In the genomic region with DNA sequence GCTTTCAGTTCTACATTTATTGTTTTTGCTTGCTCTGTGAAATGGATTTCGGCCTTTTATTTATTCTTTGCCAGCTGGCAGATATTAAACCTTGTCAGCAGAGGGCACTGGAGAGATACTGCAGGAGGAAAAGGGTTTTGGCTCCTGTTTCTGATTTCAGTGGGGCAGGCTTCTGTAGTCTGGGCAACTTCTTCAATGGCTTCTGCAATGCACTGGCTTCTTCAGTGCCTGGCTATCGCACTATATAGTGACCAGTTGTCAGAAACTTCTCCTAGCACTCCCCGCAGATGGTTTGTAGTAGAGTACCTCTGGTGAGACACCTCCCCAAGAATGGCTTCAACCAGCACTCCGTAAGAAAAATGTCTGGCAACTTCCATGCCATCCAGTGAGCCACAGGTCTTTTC, we compare ENCODE assay signal across 8 cellular contexts. TPM values are rescaled to one million over a fixed set of nuclear protein-coding genes. Genes with fewer than 3 reads are reported as not detected.
A peak's percentile ranks its signal among the peaks of the same experiment; 100 is the strongest.
DNase-seq lines count a peak whose midpoint lies in the region; ATAC-seq, FAIRE-seq and TF ChIP-seq lines count a peak whose summit lies in the region.

No MANE protein-coding gene starts in this region.

- FAIRE-seq in A549 (lab: Jason Lieb, UNC) = no peak

- H3K36me3 Mint-ChIP-seq in T-helper 1 cell treated with Interleukin-12 subunit alpha and Interleukin-12 subunit beta and Interleukin-4 antibody, amounts not matched to agents 30 μg/mL and 1 μg/mL, for 36 hours (ENCODE audit: low read depth) = peaks cover 20% of the 10 kb centered on the region

- H3K27ac Mint-ChIP-seq in T-helper 1 cell treated with Interleukin-12 subunit alpha and Interleukin-12 subunit beta and Interleukin-4 antibody, amounts not matched to agents 30 μg/mL and 1 μg/mL, for 36 hours = peak overlapping the region; percentile 67

- TF ChIP-seq EP300 in A549 (IDR thresholded peaks at IDR 0.05) = no peak

- H3K36me3 ChIP-seq in liver (ENCODE audit: control insufficient read depth in 4 of 4, insufficient read depth in 3 of 4, low read depth in 1 of 4, low read length in 3 of 4) (peaks cover 0 to 10% (median 8%) of the 10 kb centered on the region in 4 donors), thyroid gland (peaks cover 6 to 10% of the 10 kb centered on the region in 2 donors)

- TF ChIP-seq POLR2A in A549 (IDR thresholded peaks at IDR 0.05; ENCODE audit: low read length) = no peak
- TF ChIP-seq POLR2A in thyroid gland (IDR thresholded peaks at IDR 0.05) = no peak

- no peaks in the 10 kb centered on the region for H3K9me3 Mint-ChIP-seq in T-helper 1 cell treated with Interleukin-12 subunit alpha and Interleukin-12 subunit beta and Interleukin-4 antibody, amounts not matched to agents 30 μg/mL and 1 μg/mL, for 36 hours

- POLR2A ChIA-PET in A549 (lab: Yijun Ruan, JAX) = no interaction called here

- TF ChIP-seq RAD21 in A549 (conservative IDR thresholded peaks at IDR 0.05 in 1 of 2, IDR thresholded peaks at IDR 0.05 in 1 of 2) = peak; percentile 86 to 90
- peak; percentile 93 for TF ChIP-seq RAD21 in liver (IDR thresholded peaks at IDR 0.05)

- peak overlapping the region in 1 of 2 donors; percentile 36 for H3K9ac ChIP-seq in liver (ENCODE audit: low read depth in 1 of 2, low read length in 2 of 2)

- no peak overlapping the region for H3K4me3 Mint-ChIP-seq in T-helper 1 cell treated with Interleukin-12 subunit alpha and Interleukin-12 subunit beta and Interleukin-4 antibody, amounts not matched to agents 30 μg/mL and 1 μg/mL, for 36 hours

- H3K27ac ChIP-seq in A549 = peak overlapping the region; percentile 51 to 81; a peak in 5 of 6 replicates
- peak overlapping the region in 1 of 2 donors; percentile 45 for H3K27ac ChIP-seq in liver (ENCODE audit: low read depth in 1 of 2, low read length in 2 of 2)
- peak overlapping the region; percentile 9 to 43 (median 14) for H3K27ac ChIP-seq in thyroid gland

- DNase-seq in A549 (ENCODE audit: low read depth in 1 of 2, low spot score in 1 of 2) = peak; percentile 80 to 89
- DNase-seq in GM10266 (ENCODE audit: extremely low spot score) = peak; percentile 55
- DNase-seq in NCI-H1694 (lab: John Stamatoyannopoulos, UW) = peak; percentile 66
- peak; percentile 76 to 86 for DNase-seq in cardiac fibroblast (ENCODE audit: low read depth in 2 of 2)
- DNase-seq in thyroid gland = peak; percentile 44 to 58
- DNase-seq in GOT3 (lab: John Stamatoyannopoulos, UW) = no peak

- intact Hi-C loops in thyroid gland (cut with DNase I) = loop anchor here (10.0 kb wide), 1 partner anchor 178 kb away; no protein-coding TSS in a partner anchor

- ATAC-seq in A549 = peak; percentile 16 to 26; a peak in 3 of 6 replicates

- H3K4me1 ChIP-seq in A549 = peaks cover 31% of the 10 kb centered on the region
- peaks cover 9 to 26% (median 13%) of the 10 kb centered on the region in 4 donors for H3K4me1 ChIP-seq in liver (ENCODE audit: control insufficient read depth in 4 of 4, insufficient read depth in 4 of 4, low read length in 3 of 4)
- peaks cover 16 to 18% of the 10 kb centered on the region in 2 donors for H3K4me1 ChIP-seq in thyroid gland

- H3K9me3 ChIP-seq in A549 = no peaks in the 10 kb centered on the region
- no peaks in the 10 kb centered on the region for H3K9me3 ChIP-seq in liver (ENCODE audit: control insufficient read depth in 4 of 4, low read length in 3 of 4)
- H3K9me3 ChIP-seq in thyroid gland = no peaks in the 10 kb centered on the region

- no peaks in the 10 kb centered on the region for H3K27me3 ChIP-seq in liver (ENCODE audit: control insufficient read depth in 4 of 4, insufficient read depth in 4 of 4, low read length in 3 of 4)
- no peaks in the 10 kb centered on the region for H3K27me3 ChIP-seq in thyroid gland

- H3K4me3 ChIP-seq in A549 (no peak overlapping the region), cardiac fibroblast (replicated peaks in 1 of 2; ENCODE audit: low read depth in 2 of 2, low read length in 2 of 2) (no peak overlapping the region), liver (ENCODE audit: low read depth in 1 of 3, low read length in 3 of 3) (no peak overlapping the region), thyroid gland (replicated peaks in 1 of 3) (no peak overlapping the region)

- H3K4me1 Mint-ChIP-seq in T-helper 1 cell treated with Interleukin-12 subunit alpha and Interleukin-12 subunit beta and Interleukin-4 antibody, amounts not matched to agents 30 μg/mL and 1 μg/mL, for 36 hours (ENCODE audit: low read depth) = peaks cover 21% of the 10 kb centered on the region

- peaks cover 4% of the 10 kb centered on the region for H3K27me3 Mint-ChIP-seq in T-helper 1 cell treated with Interleukin-12 subunit alpha and Interleukin-12 subunit beta and Interleukin-4 antibody, amounts not matched to agents 30 μg/mL and 1 μg/mL, for 36 hours (ENCODE audit: low read depth)

- no peak overlapping the region for H3K4me2 ChIP-seq in A549

- CTCF ChIA-PET in A549 (lab: Yijun Ruan, JAX) = interaction anchor here (0.6 to 7.1 kb wide), 56 partner anchors 8 to 435 kb away, joined by 3 to 63 read pairs (median 4); a partner anchor contains a TSS

- TF ChIP-seq CTCF in A549 (IDR thresholded peaks at IDR 0.05) (peak; percentile 88), GM10266 (IDR thresholded peaks at IDR 0.05; ENCODE audit: control insufficient read depth, insufficient read depth, low read depth, missing control alignments) (peak; percentile 79), cardiac fibroblast (IDR thresholded peaks at IDR 0.05; ENCODE audit: low read depth, low read length) (peak; percentile 76), liver (IDR thresholded peaks at IDR 0.05; ENCODE audit: low read depth, low read length, missing input control) (peak; percentile 81), thyroid gland (IDR thresholded peaks at IDR 0.05) (peak; percentile 40 to 81 (median 78))

- WGBS in A549 (ENCODE audit: missing lambda C conversion rate) = 24% methylated on average over 4 of the region's 4 CpGs
- 45% methylated on average over 4 of the region's 4 CpGs for WGBS in liver
- WGBS in thyroid gland, 2 donors = 57 to 60% methylated on average over 4 of the region's 4 CpGs

TF ChIP-seq in A549, 52 proteins besides CTCF, POLR2A, EP300 and RAD21:
- TF ChIP-seq SMC3 (IDR thresholded peaks at IDR 0.05) = peak; percentile 86
- TF ChIP-seq JUN (IDR thresholded peaks at IDR 0.05) = 0 out of 5 replicates have a peak, but pooled peaks of 1 of the 2 experiments have one; percentile 23
- no peak for TF ChIP-seq RNF2 (IDR thresholded peaks at IDR 0.05; ENCODE audit: borderline replicate concordance, low read depth)
- 0 out of 2 replicates have a peak, but pooled peaks have one; percentile 42 for TF ChIP-seq TP53 (CRISPR knock-in tag; IDR thresholded peaks at IDR 0.05)
- TF ChIP-seq MAFK (IDR thresholded peaks at IDR 0.05; ENCODE audit: partially characterized antibody) = peak; percentile 83

TF ChIP-seq in liver, 16 proteins besides CTCF, POLR2A, EP300 and RAD21 (continues in another document):
- TF ChIP-seq GABPA (IDR thresholded peaks at IDR 0.05 in 1 of 2, conservative IDR thresholded peaks at IDR 0.05 in 1 of 2) = no peak
- no peak for TF ChIP-seq FOXA1 (IDR thresholded peaks at IDR 0.05)
- peak in 1 of 2 donors; percentile 27 for TF ChIP-seq HNF4A (conservative IDR thresholded peaks at IDR 0.05)
- TF ChIP-seq YY1 (IDR thresholded peaks at IDR 0.05) = peak; percentile 34
- peak; percentile 22 for TF ChIP-seq HNF4G (IDR thresholded peaks at IDR 0.05)
- TF ChIP-seq, protein P1, sequence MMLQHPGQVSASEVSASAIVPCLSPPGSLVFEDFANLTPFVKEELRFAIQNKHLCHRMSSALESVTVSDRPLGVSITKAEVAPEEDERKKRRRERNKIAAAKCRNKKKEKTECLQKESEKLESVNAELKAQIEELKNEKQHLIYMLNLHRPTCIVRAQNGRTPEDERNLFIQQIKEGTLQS (IDR thresholded peaks at IDR 0.05) = no peak

RNA-seq across cellular contexts. Expression of a gene that starts 3.2 kb away (rescaled TPM):
- 41.1 and 41.2 TPM in 2 replicates for polyA plus RNA-seq in A549 (2011; rRNA removed)
- polyA plus RNA-seq in A549 (2012; cell fraction: cytosol; rRNA removed) = 20.7 and 21.0 TPM in 2 replicates
- polyA plus RNA-seq in A549 (2012; cell fraction: nucleus; rRNA removed) = 37.4 and 41.3 TPM in 2 replicates
- 23.6 to 25.0 TPM (median 24.8 TPM) in 3 replicates for polyA plus RNA-seq in A549 (2017; fragmentation: RNase III; extraction: RNeasy Plus Mini Kit Qiagen cat#74134 plus additional on column Dnase treatment)
- polyA minus RNA-seq in A549 (2011; rRNA and poly(A)+ RNA removed) = 76.4 and 88.5 TPM in 2 replicates
- 10 to 100 TPM; 14.1 to 27.9 TPM for total RNA-seq in liver
- 10 to 100 TPM; 13.7 to 15.1 TPM for polyA plus RNA-seq in liver
- 10 to 100 TPM; 44.7 to 65.3 (median 49.8) TPM for total RNA-seq in thyroid gland

RNA-seq across cellular contexts. Expression of a gene that starts 22.2 kb away (rescaled TPM):
- 108 and 187 TPM in 2 replicates for polyA plus RNA-seq in A549 (2011; rRNA removed)
- polyA plus RNA-seq in A549 (2012; cell fraction: cytosol; rRNA removed) = 38.7 and 48.0 TPM in 2 replicates
- polyA plus RNA-seq in A549 (2012; cell fraction: nucleus; rRNA removed) = 13.9 and 21.7 TPM in 2 replicates
- 99.8 to 119 TPM (median 108 TPM) in 3 replicates for polyA plus RNA-seq in A549 (2017; fragmentation: RNase III; extraction: RNeasy Plus Mini Kit Qiagen cat#74134 plus additional on column Dnase treatment)
- polyA minus RNA-seq in A549 (2011; rRNA and poly(A)+ RNA removed) = 15.3 and 16.9 TPM in 2 replicates
- total RNA-seq in liver = 10 to 100 TPM; 23.2 to 26.5 TPM
- polyA plus RNA-seq in liver = 10 to 100 TPM; 29.0 to 34.8 TPM
- 10 to 100 TPM; 55.1 to 78.2 (median 60.3) TPM for total RNA-seq in thyroid gland

RNA-seq across cellular contexts. Expression of a gene that starts 22.6 kb away (rescaled TPM):
- polyA plus RNA-seq in A549 (2011; rRNA removed) (51.9 and 86.9 TPM in 2 replicates), A549 (2017; fragmentation: RNase III; extraction: RNeasy Plus Mini Kit Qiagen cat#74134 plus additional on column Dnase treatment) (62.4 to 73.0 TPM (median 64.3 TPM) in 3 replicates), liver (10 to 100 TPM; 36.6 to 55.2 TPM)
- polyA plus RNA-seq in A549 (2012; cell fraction: cytosol; rRNA removed) = 53.7 and 75.5 TPM in 2 replicates
- polyA plus RNA-seq in A549 (2012; cell fraction: nucleus; rRNA removed) = 34.3 and 62.2 TPM in 2 replicates
- 27.6 and 27.8 TPM in 2 replicates for polyA minus RNA-seq in A549 (2011; rRNA and poly(A)+ RNA removed)
- total RNA-seq in liver (10 to 100 TPM; 35.1 to 49.4 TPM), thyroid gland (100 to 1,000 TPM in 2 of 4 donors, 10 to 100 TPM in 2; 72.0 to 135 (median 99.3) TPM)

RNA-seq across cellular contexts. Expression of a gene that starts 47.1 kb away (rescaled TPM):
- polyA plus RNA-seq in A549 (2011; rRNA removed) = 0.37 TPM in 1 of 2 replicates, not detected in the other
- 0.34 TPM in 1 of 2 replicates, not detected in the other for polyA plus RNA-seq in A549 (2012; cell fraction: cytosol; rRNA removed)
- not detected in 2 replicates for polyA plus RNA-seq in A549 (2012; cell fraction: nucleus; rRNA removed)
- not detected in 3 replicates for polyA plus RNA-seq in A549 (2017; fragmentation: RNase III; extraction: RNeasy Plus Mini Kit Qiagen cat#74134 plus additional on column Dnase treatment)
- polyA minus RNA-seq in A549 (2011; rRNA and poly(A)+ RNA removed) = not detected in 2 replicates
- total RNA-seq in liver = under 1 TPM in 1 of 2 donors, not detected in 1; 0.70 TPM
- not detected for polyA plus RNA-seq in liver
- total RNA-seq in thyroid gland = not detected
